Comparison of ENCODE assay signal across 22 cellular contexts in the genomic region with DNA sequence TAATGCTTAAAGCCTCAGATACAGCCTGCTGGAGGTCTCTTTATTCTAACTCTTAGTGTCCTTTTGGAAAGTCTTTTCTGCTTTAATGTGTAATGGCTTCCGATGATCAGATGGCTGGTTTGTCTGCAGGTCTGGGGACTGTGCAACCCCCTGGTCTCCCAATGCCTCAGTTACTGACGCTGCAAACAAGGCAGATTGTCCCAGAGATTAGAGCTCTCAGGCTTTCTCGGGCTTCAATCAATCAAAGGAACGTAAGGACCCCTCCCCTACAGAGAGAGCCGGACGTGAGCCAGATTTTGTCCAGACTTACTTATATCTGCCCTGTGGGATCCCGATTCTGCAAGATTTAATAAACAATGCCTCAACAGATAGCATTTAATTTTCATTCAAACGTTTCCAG.
DNase-seq lines count a peak whose midpoint lies in the region; ATAC-seq and TF ChIP-seq lines count a peak whose summit lies in the region.
"Had no signal": no experiment of that assay in that cellular context is flagged by ENCODE, and none has a peak within 500 bp of the region (broad histone marks: within the 10 kb centered on the region; RNA-seq: fewer than 3 reads in every experiment).

No MANE protein-coding gene starts in this region.

- H3K36me3 Mint-ChIP-seq in H9 (ENCODE audit: insufficient read depth in 1 of 3, low read depth in 3 of 3) = peaks cover 0 to 23% (median 4%) of the 10 kb centered on the region in 3 experiments; a peak in 4 of 7 replicates
- H3K36me3 Mint-ChIP-seq: CD8-positive, alpha-beta T cell had no signal

- H3K27me3 ChIP-seq in H9 (ENCODE audit: insufficient read depth, low read length) (no peaks in the 10 kb centered on the region), ectodermal cell (ENCODE audit: control insufficient read depth, insufficient read depth, low read length, poor library complexity, severe bottlenecking) (no peaks in the 10 kb centered on the region), trophoblast cell (ENCODE audit: insufficient read depth, low read length) (no peaks in the 10 kb centered on the region)
- H3K27me3 ChIP-seq: Peyer's patch had no signal

- no peaks in the 10 kb centered on the region; the same call in 1 of the 2 replicates for H3K27me3 Mint-ChIP-seq in H9 (ENCODE audit: low read depth)

- DNase-seq in H9 (no peak), trophoblast cell (no peak), anterior cingulate cortex (lab: John Stamatoyannopoulos, UW) (no peak), T-helper 1 cell (no peak)
- DNase-seq in stimulated activated naive CD8-positive, alpha-beta T cell treated with anti-CD3 and anti-CD28 coated beads, Interleukin-15, Interleukin-2, amounts not matched to agents 100 U/mL and 50 U/mL, for 24 hours = no peak
- DNase-seq: AML-193; C1 segment of cervical spinal cord; Calu3; CD8-positive, alpha-beta T cell; DMS153; GM23248; HCEC 1CT; KG1; NCI-H1105 treated with DMSO at 0.1 percent for 48 hours; NCI-H2029 treated with DMSO at 0.1 percent for 48 hours; NCI-H345; NCI-H524; NCI-H774; Peyer's patch had no signal

- H3K79me1 ChIP-seq in H9 (ENCODE audit: insufficient read depth, low read depth, low read length, poor library complexity, severe bottlenecking) (no peaks in the 10 kb centered on the region), trophoblast cell (ENCODE audit: low read length) (peaks cover 19% of the 10 kb centered on the region)

- peak overlapping the region in 2 of 3 experiments; percentile 61 to 92; a peak in 5 of 7 replicates for H3K27ac Mint-ChIP-seq in H9
- H3K27ac Mint-ChIP-seq: CD8-positive, alpha-beta T cell had no signal

- H2BK5ac ChIP-seq in H9 (ENCODE audit: insufficient read length, low read length) (no peak overlapping the region), trophoblast cell (ENCODE audit: low read depth, low read length, poor library complexity) (peak overlapping the region; percentile 74)

- H3K18ac ChIP-seq in H9 (ENCODE audit: insufficient read length, low read depth, low read length) (no peak overlapping the region), trophoblast cell (ENCODE audit: low read length) (no peak overlapping the region)

- H3K9me3 ChIP-seq in H9 (ENCODE audit: control insufficient read depth, low read depth, low read length) (no peaks in the 10 kb centered on the region), ectodermal cell (ENCODE audit: control insufficient read depth, low read length) (no peaks in the 10 kb centered on the region), mesodermal cell (ENCODE audit: control insufficient read depth, low read length) (no peaks in the 10 kb centered on the region), trophoblast cell (ENCODE audit: insufficient read depth, low read depth, low read length) (no peaks in the 10 kb centered on the region)
- H3K9me3 ChIP-seq: Peyer's patch had no signal

- H3K23me2 ChIP-seq in H9 (ENCODE audit: insufficient read length, low read depth, low read length, poor library complexity, severe bottlenecking) = no peaks in the 10 kb centered on the region

- H3T11ph ChIP-seq in H9 (ENCODE audit: low read length) = no peak overlapping the region

- TF ChIP-seq CTCF in H9 (conservative IDR thresholded peaks at IDR 0.05) = no peak

- H4K91ac ChIP-seq in H9 (ENCODE audit: insufficient read length, low read depth, low read length) (no peak overlapping the region), trophoblast cell (ENCODE audit: low read depth, low read length) (peak overlapping the region; percentile 59)

- H2BK120ac ChIP-seq in H9 (ENCODE audit: low read depth, low read length, poor library complexity, severe bottlenecking) (no peak overlapping the region), trophoblast cell (ENCODE audit: insufficient read depth, low read length, poor library complexity) (peak overlapping the region; percentile 72)

- WGBS in H9 (ENCODE audit: extremely low coverage, insufficient read length, low lambda C conversion rate) = no CpG with 5 or more reads among the region's 8 CpGs
- 77 to 78% methylated on average over 8 of the region's 8 CpGs for WGBS in ectodermal cell, 2 experiments
- 84 to 90% methylated on average over 7 of the region's 8 CpGs for WGBS in mesodermal cell (ENCODE audit: insufficient coverage in 2 of 2), 2 experiments
- WGBS in trophoblast cell (ENCODE audit: extremely low coverage, insufficient coverage, insufficient read length) = no CpG with 5 or more reads among the region's 8 CpGs

- H2AFZ ChIP-seq in H9 (ENCODE audit: low read length) (no peak overlapping the region), trophoblast cell (ENCODE audit: insufficient read depth, low read length, poor library complexity) (no peak overlapping the region)
- H2AFZ ChIP-seq: GM23248 had no signal

- no peak overlapping the region for H3K23ac ChIP-seq in H9 (ENCODE audit: insufficient read length, low read depth, low read length)
- H3K23ac ChIP-seq in trophoblast cell (ENCODE audit: low read length) = no peak overlapping the region

- no peak overlapping the region for H2AK5ac ChIP-seq in H9 (ENCODE audit: insufficient read length, low read length)
- no peak overlapping the region for H2AK5ac ChIP-seq in trophoblast cell (ENCODE audit: low read length)

- peaks cover 31 to 32% of the 10 kb centered on the region in 2 experiments for H3K4me1 Mint-ChIP-seq in H9

- H4K12ac ChIP-seq in trophoblast cell (ENCODE audit: low read depth, low read length) = no peak overlapping the region

- no peaks in the 10 kb centered on the region for H3K9me3 Mint-ChIP-seq in H9
- H3K9me3 Mint-ChIP-seq: CD8-positive, alpha-beta T cell had no signal

- H3K4me2 ChIP-seq in H9 (ENCODE audit: insufficient read depth, insufficient read length, low read length) (no peak overlapping the region), trophoblast cell (ENCODE audit: low read length) (peak overlapping the region; percentile 16)

- H3K9ac ChIP-seq in H9 (ENCODE audit: extremely low read depth, insufficient read length, low read length) = no peak overlapping the region
- no peak overlapping the region for H3K9ac ChIP-seq in trophoblast cell (ENCODE audit: low read length)
- H3K9ac ChIP-seq: GM23248 had no signal

- no peak overlapping the region for H2BK15ac ChIP-seq in H9 (ENCODE audit: low read depth, low read length)

- H3K56ac ChIP-seq in H9 (ENCODE audit: insufficient read length, low read depth, low read length) = no peak overlapping the region

- no peak overlapping the region for H4K5ac ChIP-seq in H9 (ENCODE audit: insufficient read length, low read depth, low read length)

- H3K79me2 ChIP-seq in H9 (ENCODE audit: insufficient read depth, low read length) (no peaks in the 10 kb centered on the region), trophoblast cell (ENCODE audit: control insufficient read depth, insufficient read depth, low read length, poor library complexity) (no peaks in the 10 kb centered on the region)

- H3K4me3 Mint-ChIP-seq in H9 = no peak overlapping the region
- H3K4me3 Mint-ChIP-seq: CD8-positive, alpha-beta T cell had no signal

- no peak overlapping the region for H3K4ac ChIP-seq in H9 (ENCODE audit: low read depth, low read length)
- no peak overlapping the region for H3K4ac ChIP-seq in trophoblast cell (ENCODE audit: low read depth, low read length)

- H3K14ac ChIP-seq in H9 (ENCODE audit: insufficient read depth, low read length) = no peak overlapping the region
- no peak overlapping the region for H3K14ac ChIP-seq in trophoblast cell (ENCODE audit: low read length)

- peaks cover 2% of the 10 kb centered on the region for H4K20me1 ChIP-seq in H9 (ENCODE audit: control insufficient read depth, insufficient read depth, insufficient read length)

- no peaks in the 10 kb centered on the region for H3K36me3 ChIP-seq in ectodermal cell (ENCODE audit: control insufficient read depth, insufficient read depth, low read length)
- H3K36me3 ChIP-seq in mesodermal cell (ENCODE audit: control insufficient read depth, insufficient read depth, low read length) = peaks cover 70% of the 10 kb centered on the region
- H3K36me3 ChIP-seq in trophoblast cell (ENCODE audit: control insufficient read depth in 1 of 2, insufficient read depth in 2 of 2, low read length in 2 of 2) = peaks cover 0 to 6% of the 10 kb centered on the region in 2 experiments
- H3K36me3 ChIP-seq: Peyer's patch had no signal

- H3K27ac ChIP-seq in H9 (ENCODE audit: insufficient read length, low read depth, low read length) (no peak overlapping the region), ectodermal cell (ENCODE audit: insufficient read depth, low read depth, low read length, poor library complexity, severe bottlenecking) (peak overlapping the region; percentile 26), mesodermal cell (ENCODE audit: low read depth, low read length, severe bottlenecking) (peak overlapping the region; percentile 10), trophoblast cell (ENCODE audit: low read depth, low read length) (peak overlapping the region; percentile 79)
- H3K27ac ChIP-seq: GM23248, Peyer's patch had no signal

- ATAC-seq in GM18873 (IDR thresholded peaks at IDR 0.05; ENCODE audit: low FRiP score, unreplicated experiment) = no peak
- ATAC-seq in stimulated activated naive CD8-positive, alpha-beta T cell treated with anti-CD3 and anti-CD28 coated beads, Interleukin-15, Interleukin-2, amounts not matched to agents 100 U/mL and 50 U/mL, for 24 hours = no peak
- ATAC-seq: CD8-positive, alpha-beta T cell had no signal

- H3K4me3 ChIP-seq in ectodermal cell (ENCODE audit: insufficient read depth, low read depth, low read length) (no peak overlapping the region), mesodermal cell (ENCODE audit: extremely low read depth, insufficient read depth, low read length, poor library complexity, severe bottlenecking) (no peak overlapping the region), trophoblast cell (ENCODE audit: low read depth, low read length) (no peak overlapping the region)
- H3K4me3 ChIP-seq: GM23248, Peyer's patch had no signal

- no peaks in the 10 kb centered on the region for H3K4me1 ChIP-seq in H9 (ENCODE audit: insufficient read depth, low read length)
- H3K4me1 ChIP-seq in ectodermal cell (ENCODE audit: control insufficient read depth, insufficient read depth, low read length) = peaks cover 39% of the 10 kb centered on the region
- H3K4me1 ChIP-seq in mesodermal cell (ENCODE audit: control insufficient read depth, insufficient read depth, low read length, poor library complexity, severe bottlenecking) = no peaks in the 10 kb centered on the region
- peaks cover 15 to 33% of the 10 kb centered on the region in 2 experiments for H3K4me1 ChIP-seq in trophoblast cell (ENCODE audit: control insufficient read depth in 1 of 2, insufficient read depth in 2 of 2, low read length in 2 of 2)
- H3K4me1 ChIP-seq: Peyer's patch had no signal

- no peak overlapping the region for H4K8ac ChIP-seq in H9 (replicated peaks; ENCODE audit: insufficient read length, low read depth, low read length)
- no peak overlapping the region for H4K8ac ChIP-seq in trophoblast cell (ENCODE audit: low read depth, low read length)

- H2BK20ac ChIP-seq in H9 (ENCODE audit: low read depth, low read length, poor library complexity, severe bottlenecking) = no peak overlapping the region

- H2BK12ac ChIP-seq in H9 (ENCODE audit: insufficient read length, low read depth, low read length) (no peak overlapping the region), trophoblast cell (ENCODE audit: low read length) (no peak overlapping the region)
